In genomic region chr2:138298120-138298814, GRCh38 we compare ENCODE assay signal across 17 cellular contexts.
DNase-seq lines count a peak whose midpoint lies in the region; ATAC-seq and TF ChIP-seq lines count a peak whose summit lies in the region.
"Had no signal": no experiment of that assay in that cellular context is flagged by ENCODE, and none has a peak within 500 bp of the region (broad histone marks: within the 10 kb centered on the region; RNA-seq: fewer than 3 reads in every experiment).

No MANE protein-coding gene starts in this region.

- DNase-seq in chondrocyte (ENCODE audit: low spot score) = peak; percentile 60
- DNase-seq in ecto neural progenitor cell (ENCODE audit: low spot score) = no peak
- no peak for DNase-seq in putamen (ENCODE audit: low spot score)
- no peak for DNase-seq in MV-4-11 (lab: John Stamatoyannopoulos, UW)
- no peak for DNase-seq in RPMI8226
- DNase-seq: activated CD8-positive, alpha-beta T cell treated with anti-CD3 and anti-CD28 coated beads, Interleukin-2, amount 10 ng/mL, durations not matched to agents 7 days and 5 days; CD8-positive, alpha-beta memory T cell; mammary epithelial cell; NCI-H1105 treated with DMSO at 0.1 percent for 48 hours; NCI-H69; Right ventricle myocardium superior had no signal

- no peak overlapping the region for H3K27ac Mint-ChIP-seq in chondrocyte (ENCODE audit: unreplicated experiment)
- H3K27ac Mint-ChIP-seq: activated CD8-positive, alpha-beta T cell treated with anti-CD3 and anti-CD28 coated beads, Interleukin-2, amount 10 ng/mL, durations not matched to agents 7 days and 5 days; activated naive CD8-positive, alpha-beta T cell; CD8-positive, alpha-beta memory T cell; GM23338 had no signal

- no peaks in the 10 kb centered on the region for H3K36me3 Mint-ChIP-seq in chondrocyte (ENCODE audit: low read depth)
- H3K36me3 Mint-ChIP-seq: activated naive CD8-positive, alpha-beta T cell; CD8-positive, alpha-beta memory T cell had no signal

- H3K4me3 Mint-ChIP-seq in chondrocyte (ENCODE audit: unreplicated experiment) = no peak overlapping the region
- H3K4me3 Mint-ChIP-seq: activated CD8-positive, alpha-beta T cell treated with anti-CD3 and anti-CD28 coated beads, Interleukin-2, amount 10 ng/mL, durations not matched to agents 7 days and 5 days; activated naive CD8-positive, alpha-beta T cell; CD8-positive, alpha-beta memory T cell; GM23338 had no signal

- peaks cover 9% of the 10 kb centered on the region for H3K4me1 Mint-ChIP-seq in chondrocyte (ENCODE audit: low read depth)
- H3K4me1 Mint-ChIP-seq: CD8-positive, alpha-beta memory T cell had no signal

- no peaks in the 10 kb centered on the region for H3K9me3 Mint-ChIP-seq in chondrocyte (ENCODE audit: low read depth)
- H3K9me3 Mint-ChIP-seq: GM23338 had no signal

- no peak for TF ChIP-seq CTCF in chondrocyte (IDR thresholded peaks at IDR 0.05)

- no peaks in the 10 kb centered on the region for H3K27me3 Mint-ChIP-seq in chondrocyte (ENCODE audit: low read depth)
- H3K27me3 Mint-ChIP-seq: CD8-positive, alpha-beta memory T cell had no signal

- ATAC-seq in GM19025 (IDR thresholded peaks at IDR 0.05; ENCODE audit: low read depth, unreplicated experiment) (peak; percentile 71), GM21619 (IDR thresholded peaks at IDR 0.05; ENCODE audit: unreplicated experiment) (peak; percentile 85), HG03066 (IDR thresholded peaks at IDR 0.05; ENCODE audit: low read depth, unreplicated experiment) (peak; percentile 71)
- ATAC-seq: activated CD8-positive, alpha-beta T cell treated with anti-CD3 and anti-CD28 coated beads, Interleukin-2, amount 10 ng/mL, durations not matched to agents 7 days and 5 days; GM23338; HepG2 had no signal
